25 cellular contexts compared by ENCODE assay signal in genomic region chr20:61766921-61767610, GRCh38.
DNase-seq lines count a peak whose midpoint lies in the region; ATAC-seq and TF ChIP-seq lines count a peak whose summit lies in the region.
"Had no signal": no experiment of that assay in that cellular context is flagged by ENCODE, and none has a peak within 500 bp of the region (broad histone marks: within the 10 kb centered on the region; RNA-seq: fewer than 3 reads in every experiment).

No MANE protein-coding gene starts in this region.

- WGBS in neuronal stem cell (ENCODE audit: extremely low coverage in 2 of 2, insufficient read length in 2 of 2, insufficient replicate concordance in 1 of 2), 2 donors, result no CpG with 5 or more reads among the region's 15 CpGs
- WGBS in suprapubic skin, result 75% methylated on average over 9 of the region's 15 CpGs

- no peak for TF ChIP-seq EP300 in suprapubic skin (IDR thresholded peaks at IDR 0.05)

- H3K18ac ChIP-seq in neuronal stem cell (ENCODE audit: low read length), result peak overlapping the region; percentile 73

- no peak overlapping the region for H2BK5ac ChIP-seq in neuronal stem cell (ENCODE audit: low read length)

- no peak overlapping the region for H3K27ac Mint-ChIP-seq in activated naive CD4-positive, alpha-beta T cell treated with anti-CD3 and anti-CD28 coated beads, Interleukin-2, amount 10 ng/mL, durations not matched to agents 7 days and 5 days
- no peak overlapping the region for H3K27ac Mint-ChIP-seq in chondrocyte (ENCODE audit: unreplicated experiment)
- H3K27ac Mint-ChIP-seq: CD4-positive, CD25-positive, alpha-beta regulatory T cell had no signal

- no peak overlapping the region for H3K4me3 Mint-ChIP-seq in activated naive CD4-positive, alpha-beta T cell treated with anti-CD3 and anti-CD28 coated beads, Interleukin-2, amount 10 ng/mL, durations not matched to agents 7 days and 5 days
- no peak overlapping the region for H3K4me3 Mint-ChIP-seq in chondrocyte (ENCODE audit: unreplicated experiment)
- H3K4me3 Mint-ChIP-seq: CD4-positive, CD25-positive, alpha-beta regulatory T cell had no signal

- H4K91ac ChIP-seq in neuronal stem cell (ENCODE audit: low read depth, low read length, poor library complexity), result no peak overlapping the region

- peak overlapping the region; percentile 24 for H2AK5ac ChIP-seq in neuronal stem cell (ENCODE audit: low read depth, low read length)

- H2AFZ ChIP-seq in neuronal stem cell (ENCODE audit: low read length), result no peak overlapping the region

- H3K27ac ChIP-seq in neuronal stem cell (replicated peaks; ENCODE audit: low read length) (no peak overlapping the region), suprapubic skin (no peak overlapping the region)

- no peak overlapping the region for H4K8ac ChIP-seq in neuronal stem cell (ENCODE audit: low read depth, low read length)

- TF ChIP-seq POLR2A in suprapubic skin (IDR thresholded peaks at IDR 0.05), result no peak

- H3K27me3 ChIP-seq in neuronal stem cell (ENCODE audit: control insufficient read depth in 3 of 3, insufficient read depth in 3 of 3, low read depth in 1 of 3, low read length in 3 of 3) (no peaks in the 10 kb centered on the region), suprapubic skin (peaks cover 27% of the 10 kb centered on the region)

- TF ChIP-seq CTCF in chondrocyte (IDR thresholded peaks at IDR 0.05) (no peak), suprapubic skin (IDR thresholded peaks at IDR 0.05) (no peak)

- H3K4me3 ChIP-seq in neuronal stem cell (ENCODE audit: low read length in 2 of 2) (no peak overlapping the region), suprapubic skin (no peak overlapping the region)
- H3K4me3 ChIP-seq: MG63 had no signal

- H2BK15ac ChIP-seq in neuronal stem cell (ENCODE audit: low read length), result peak overlapping the region; percentile 39

- H3K9me3 ChIP-seq in neuronal stem cell (replicated peaks in 1 of 2; ENCODE audit: control insufficient read depth in 2 of 2, insufficient read depth in 1 of 2, low read depth in 1 of 2, low read length in 2 of 2) (no peaks in the 10 kb centered on the region), suprapubic skin (no peaks in the 10 kb centered on the region)
- H3K9me3 ChIP-seq: BE2C, MG63 had no signal

- no peak overlapping the region for H3K9ac ChIP-seq in neuronal stem cell (ENCODE audit: low read depth, low read length, poor library complexity)

- H3K79me1 ChIP-seq in neuronal stem cell (ENCODE audit: low read depth, low read length), result no peaks in the 10 kb centered on the region

- no peak for ATAC-seq in HG03354 (IDR thresholded peaks at IDR 0.05; ENCODE audit: poor library complexity, severe bottlenecking, unreplicated experiment)
- ATAC-seq: PC-3 had no signal

- no peaks in the 10 kb centered on the region for H3K4me1 Mint-ChIP-seq in activated naive CD4-positive, alpha-beta T cell treated with anti-CD3 and anti-CD28 coated beads, Interleukin-2, amount 10 ng/mL, durations not matched to agents 7 days and 5 days
- no peaks in the 10 kb centered on the region for H3K4me1 Mint-ChIP-seq in chondrocyte (ENCODE audit: low read depth)
- H3K4me1 Mint-ChIP-seq: CD4-positive, CD25-positive, alpha-beta regulatory T cell had no signal

- H2BK120ac ChIP-seq in neuronal stem cell (ENCODE audit: low read depth, low read length), result peak overlapping the region; percentile 44

- H2BK12ac ChIP-seq in neuronal stem cell (ENCODE audit: low read length), result no peak overlapping the region

- no peaks in the 10 kb centered on the region for H3K27me3 Mint-ChIP-seq in activated naive CD4-positive, alpha-beta T cell treated with anti-CD3 and anti-CD28 coated beads, Interleukin-2, amount 10 ng/mL, durations not matched to agents 7 days and 5 days
- peaks cover 27% of the 10 kb centered on the region for H3K27me3 Mint-ChIP-seq in chondrocyte (ENCODE audit: low read depth)
- H3K27me3 Mint-ChIP-seq: CD4-positive, CD25-positive, alpha-beta regulatory T cell had no signal

- H3K4me2 ChIP-seq in neuronal stem cell (ENCODE audit: insufficient read depth, low read length, poor library complexity, severe bottlenecking), result no peak overlapping the region

- DNase-seq in activated naive CD4-positive, alpha-beta T cell treated with anti-CD3 and anti-CD28 coated beads, Interleukin-2, amount 10 ng/mL, durations not matched to agents 7 days and 5 days, result peak; percentile 17
- no peak for DNase-seq in activated naive CD4-positive, alpha-beta T cell treated with Interleukin-2 at 50 U/mL for 16 hours
- peak; percentile 89 for DNase-seq in chondrocyte (ENCODE audit: low spot score)
- no peak for DNase-seq in neuronal stem cell (ENCODE audit: low spot score)
- DNase-seq in suprapubic skin (ENCODE audit: low spot score in 2 of 2), result peak; percentile 48 to 73
- DNase-seq in activated CD4-positive, alpha-beta T cell treated with anti-CD3 and anti-CD28 coated beads, Interleukin-2, amount 50 U/mL, for 1 hour, result no peak
- no peak for DNase-seq in NCI-H146 treated with DMSO at 0.1 percent for 48 hours (lab: John Stamatoyannopoulos, UW; ENCODE audit: unreplicated experiment)
- DNase-seq: 8988T; ACHN; BE2C; CD4-positive, CD25-positive, alpha-beta regulatory T cell; DMS153; DND-41; IMR-90; KG1; MG63; NCI-H1105 treated with DMSO at 0.1 percent for 48 hours; NCI-H146; NCI-H2029; NCI-H446; NCI-H524 treated with DMSO at 0.1 percent for 48 hours; NCI-H774; PC-3; SHP77 had no signal

- H3K9me3 Mint-ChIP-seq in activated naive CD4-positive, alpha-beta T cell treated with anti-CD3 and anti-CD28 coated beads, Interleukin-2, amount 10 ng/mL, durations not matched to agents 7 days and 5 days, result no peaks in the 10 kb centered on the region
- H3K9me3 Mint-ChIP-seq in chondrocyte (ENCODE audit: low read depth), result no peaks in the 10 kb centered on the region

- H3K23ac ChIP-seq in neuronal stem cell (ENCODE audit: low read depth, low read length, poor library complexity), result no peak overlapping the region

- H3K14ac ChIP-seq in neuronal stem cell (ENCODE audit: low read length), result no peak overlapping the region

- CTCF ChIA-PET in activated naive CD4-positive, alpha-beta T cell treated with anti-CD3 and anti-CD28 coated beads, Interleukin-2, amount 10 ng/mL, durations not matched to agents 7 days and 5 days (lab: Charles Lee), result no interaction called here

- H3K36me3 ChIP-seq in neuronal stem cell (replicated peaks in 1 of 2; ENCODE audit: control insufficient read depth in 2 of 2, insufficient read depth in 2 of 2, low read length in 2 of 2), result no peaks in the 10 kb centered on the region
- no peaks in the 10 kb centered on the region for H3K36me3 ChIP-seq in suprapubic skin
- H3K36me3 ChIP-seq: BE2C, MG63 had no signal

- H3K36me3 Mint-ChIP-seq in activated naive CD4-positive, alpha-beta T cell treated with anti-CD3 and anti-CD28 coated beads, Interleukin-2, amount 10 ng/mL, durations not matched to agents 7 days and 5 days, result no peaks in the 10 kb centered on the region
- no peaks in the 10 kb centered on the region for H3K36me3 Mint-ChIP-seq in chondrocyte (ENCODE audit: low read depth)
- H3K36me3 Mint-ChIP-seq: CD4-positive, CD25-positive, alpha-beta regulatory T cell had no signal

- H3K4me1 ChIP-seq in neuronal stem cell (ENCODE audit: control insufficient read depth in 2 of 2, insufficient read depth in 1 of 2, low read depth in 1 of 2, low read length in 2 of 2), result no peaks in the 10 kb centered on the region
- H3K4me1 ChIP-seq in suprapubic skin, result peaks cover 3% of the 10 kb centered on the region
- H3K4me1 ChIP-seq: BE2C had no signal

- H3K4ac ChIP-seq in neuronal stem cell (ENCODE audit: low read length), result no peak overlapping the region

Comparison
In these comparisons a context has a peak if more than half of its experiments do, and no peak if none do; other contexts are left out.
1. DNase-seq: peak in activated naive CD4-positive, alpha-beta T cell treated with anti-CD3 and anti-CD28 coated beads, Interleukin-2, amount 10 ng/mL, durations not matched to agents 7 days and 5 days (single experiment), chondrocyte (single experiment) and suprapubic skin (2 of 2); none in activated naive CD4-positive, alpha-beta T cell treated with Interleukin-2 at 50 U/mL for 16 hours (single experiment), neuronal stem cell (single experiment), activated CD4-positive, alpha-beta T cell treated with anti-CD3 and anti-CD28 coated beads, Interleukin-2, amount 50 U/mL, for 1 hour (single experiment) and NCI-H146 treated with DMSO at 0.1 percent for 48 hours (single experiment).